ENCODE assay signal across 24 cellular contexts in the genomic region with DNA sequence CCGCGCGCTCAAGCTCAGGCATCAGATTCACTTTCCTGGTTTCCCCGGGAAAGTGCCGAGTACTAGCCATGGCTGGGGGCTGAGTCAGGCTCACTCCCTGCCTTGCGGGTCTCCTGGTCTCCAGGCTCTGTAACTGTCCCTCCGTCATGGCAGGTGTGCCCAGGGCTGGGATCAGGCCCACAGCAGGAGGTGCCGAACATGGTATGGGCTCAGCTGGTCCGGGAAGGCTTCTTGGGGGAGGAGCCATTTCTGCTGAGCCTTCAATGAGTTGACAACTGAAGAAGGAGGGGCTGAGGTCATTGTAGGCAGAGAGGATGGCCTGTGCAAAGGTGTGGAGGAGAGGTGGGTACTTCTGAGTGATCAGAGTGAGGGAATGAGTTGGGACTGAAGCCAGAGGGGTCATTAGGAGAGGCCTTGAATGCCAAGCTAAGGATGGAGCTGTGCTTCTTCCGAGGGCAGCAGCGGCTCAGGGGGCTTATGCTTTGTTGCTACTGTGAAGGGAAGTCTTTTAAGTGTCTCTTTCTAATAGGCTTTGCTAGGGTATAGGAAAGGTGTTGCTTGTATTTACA. TPM values are rescaled to one million over a fixed set of nuclear protein-coding genes. Genes with fewer than 3 reads are reported as not detected.
DNase-seq lines count a peak whose midpoint lies in the region; ATAC-seq, FAIRE-seq and TF ChIP-seq lines count a peak whose summit lies in the region.
"Had no signal": no experiment of that assay in that cellular context is flagged by ENCODE, and none has a peak within 500 bp of the region (broad histone marks: within the 10 kb centered on the region; RNA-seq: fewer than 3 reads in every experiment).

No MANE protein-coding gene starts in this region.

- no peak overlapping the region for H3K27ac ChIP-seq in K562 (ENCODE audit: extremely low read depth, low read depth, low read length)
- peak overlapping the region; percentile 74 to 85 for H3K27ac ChIP-seq in kidney (ENCODE audit: low read depth in 2 of 2, low read length in 2 of 2)
- H3K27ac ChIP-seq in neural progenitor cell: no peak overlapping the region
- H3K27ac ChIP-seq: SK-N-MC, thoracic aorta, WERI-Rb-1 had no signal

- H3K27me3 ChIP-seq in K562 (ENCODE audit: control insufficient read depth in 2 of 2, insufficient read depth in 2 of 2, low read length in 2 of 2): no peaks in the 10 kb centered on the region
- peaks cover 19% of the 10 kb centered on the region for H3K27me3 ChIP-seq in neural progenitor cell

- H3K27ac Mint-ChIP-seq in neural progenitor cell (peak overlapping the region; percentile 57), type B pancreatic cell (peak overlapping the region; percentile 70)
- H3K27ac Mint-ChIP-seq: activated naive CD8-positive, alpha-beta T cell treated with anti-CD3 and anti-CD28 coated beads, Interleukin-2, amount 50 U/mL, for 24 hours; memory B cell; stimulated activated effector memory CD8-positive, alpha-beta T cell treated with anti-CD3 and anti-CD28 coated beads, Interleukin-12 subunit alpha, Interleukin-12 subunit beta, amount 100 ng/mL, for 72 hours had no signal

- H3K9me3 Mint-ChIP-seq in neural progenitor cell (no peaks in the 10 kb centered on the region), type B pancreatic cell (no peaks in the 10 kb centered on the region)
- H3K9me3 Mint-ChIP-seq: activated naive CD8-positive, alpha-beta T cell treated with anti-CD3 and anti-CD28 coated beads, Interleukin-2, amount 50 U/mL, for 24 hours; H9; memory B cell; neural crest cell; stimulated activated effector memory CD8-positive, alpha-beta T cell treated with anti-CD3 and anti-CD28 coated beads, Interleukin-12 subunit alpha, Interleukin-12 subunit beta, amount 100 ng/mL, for 72 hours had no signal

- TF ChIP-seq POLR2A in K562 (conservative IDR thresholded peaks at IDR 0.05): no peak

- H3K4me1 Mint-ChIP-seq in neural progenitor cell: peaks cover 4% of the 10 kb centered on the region
- peaks cover 6% of the 10 kb centered on the region for H3K4me1 Mint-ChIP-seq in type B pancreatic cell (ENCODE audit: unreplicated experiment)

- FAIRE-seq in K562 (lab: Jason Lieb, UNC): no peak
- no peak for FAIRE-seq in kidney (lab: Jason Lieb, UNC)
- FAIRE-seq: GM12891, RCC 7860 had no signal

- 82% methylated on average over 9 of the region's 11 CpGs for WGBS in K562 (ENCODE audit: insufficient coverage, low coverage, missing lambda C conversion rate)

- H3K9me1 ChIP-seq in K562 (ENCODE audit: control insufficient read depth, insufficient read depth, low read length): no peaks in the 10 kb centered on the region

- CTCF ChIA-PET in K562 (lab: Yijun Ruan, JAX; ENCODE audit: low intra/inter-chr PET ratio): no interaction called here

- ATAC-seq in K562: no peak
- ATAC-seq: activated naive CD8-positive, alpha-beta T cell treated with anti-CD3 and anti-CD28 coated beads, Interleukin-2, amount 50 U/mL, for 24 hours; stimulated activated effector memory CD8-positive, alpha-beta T cell treated with anti-CD3 and anti-CD28 coated beads, Interleukin-12 subunit alpha, Interleukin-12 subunit beta, amount 100 ng/mL, for 72 hours had no signal

- H4K20me1 ChIP-seq in K562 (replicated peaks; ENCODE audit: control insufficient read depth, insufficient read depth, low read length) (no peaks in the 10 kb centered on the region), neural progenitor cell (ENCODE audit: low read depth) (no peaks in the 10 kb centered on the region)

- no peak overlapping the region for H3K4me2 ChIP-seq in K562 (ENCODE audit: insufficient read depth, low read length)
- no peak overlapping the region for H3K4me2 ChIP-seq in neural progenitor cell

- in situ Hi-C loops in K562 (cut with MboI): no loop called here

- no peak for TF ChIP-seq RAD21 in K562 (CRISPR knock-in tag; conservative IDR thresholded peaks at IDR 0.05 in 1 of 2, IDR thresholded peaks at IDR 0.05 in 1 of 2)

- POLR2A ChIA-PET in K562 (lab: Yijun Ruan, JAX): interaction anchor here (1.9 kb wide), 1 partner anchor 10 kb away, joined by 5 read pairs; no protein-coding TSS in a partner anchor

- H3K36me3 Mint-ChIP-seq in neural progenitor cell: no peaks in the 10 kb centered on the region
- H3K36me3 Mint-ChIP-seq in type B pancreatic cell: no peaks in the 10 kb centered on the region
- H3K36me3 Mint-ChIP-seq: memory B cell; stimulated activated effector memory CD8-positive, alpha-beta T cell treated with anti-CD3 and anti-CD28 coated beads, Interleukin-12 subunit alpha, Interleukin-12 subunit beta, amount 100 ng/mL, for 72 hours had no signal

- H3K79me2 ChIP-seq in K562 (ENCODE audit: control insufficient read depth, insufficient read depth, low read length) (peaks cover 7% of the 10 kb centered on the region; the same call in 2 of the 3 replicates), neural progenitor cell (ENCODE audit: low read depth) (no peaks in the 10 kb centered on the region)

- H2AFZ ChIP-seq in K562 (ENCODE audit: low read depth, low read length) (no peak overlapping the region), neural progenitor cell (replicated peaks) (no peak overlapping the region)

- BruUV-seq in K562 (replicated peaks; lab: Mats Ljungman, UMichigan): no TSS peak

- H3K27me3 Mint-ChIP-seq in neural progenitor cell (ENCODE audit: insufficient read depth, low read depth): peaks cover 7% of the 10 kb centered on the region
- peaks cover 3% of the 10 kb centered on the region for H3K27me3 Mint-ChIP-seq in type B pancreatic cell

- TF ChIP-seq CTCF in K562 (IDR thresholded peaks at IDR 0.05 in 2 of 3, conservative IDR thresholded peaks at IDR 0.05 in 1 of 3; ENCODE audit: insufficient read depth in 2 of 3, low read depth in 1 of 3, low read length in 3 of 3) (no peak), kidney (IDR thresholded peaks at IDR 0.05; ENCODE audit: borderline replicate concordance, extremely low read depth, insufficient read depth) (no peak), neural progenitor cell (IDR thresholded peaks at IDR 0.05) (no peak), type B pancreatic cell (conservative IDR thresholded peaks at IDR 0.05) (no peak)

- H3K36me3 ChIP-seq in K562 (ENCODE audit: control insufficient read depth, insufficient read depth, low read length) (no peaks in the 10 kb centered on the region), kidney (ENCODE audit: control insufficient read depth in 1 of 2, insufficient read depth in 2 of 2, low read length in 2 of 2) (no peaks in the 10 kb centered on the region), neural progenitor cell (no peaks in the 10 kb centered on the region)
- H3K36me3 ChIP-seq: thoracic aorta, WERI-Rb-1 had no signal

- intact Hi-C loops in K562 (cut with micrococcal nuclease): no loop called here
- intact Hi-C loops in kidney (cut with DNase I): no loop called here

- H3K4me3 Mint-ChIP-seq in neural progenitor cell: no peak overlapping the region
- no peak overlapping the region for H3K4me3 Mint-ChIP-seq in type B pancreatic cell
- H3K4me3 Mint-ChIP-seq: activated naive CD8-positive, alpha-beta T cell treated with anti-CD3 and anti-CD28 coated beads, Interleukin-2, amount 50 U/mL, for 24 hours; memory B cell; neural crest cell; stimulated activated effector memory CD8-positive, alpha-beta T cell treated with anti-CD3 and anti-CD28 coated beads, Interleukin-12 subunit alpha, Interleukin-12 subunit beta, amount 100 ng/mL, for 72 hours had no signal

- peaks cover 4% of the 10 kb centered on the region for H3F3A ChIP-seq in neural progenitor cell (ENCODE audit: low read depth)

- H3K4me1 ChIP-seq in K562 (replicated peaks in 1 of 2; ENCODE audit: control insufficient read depth in 2 of 2, insufficient read depth in 2 of 2, low read length in 2 of 2) (peaks cover 30 to 81% of the 10 kb centered on the region in 2 experiments), kidney (ENCODE audit: control insufficient read depth in 1 of 2, insufficient read depth in 1 of 2, low read depth in 1 of 2, low read length in 2 of 2) (peaks cover 3 to 9% of the 10 kb centered on the region in 2 donors), neural progenitor cell (peaks cover 10% of the 10 kb centered on the region)

- H3K9me3 ChIP-seq in K562 (replicated peaks; ENCODE audit: control insufficient read depth, insufficient read depth, low read depth, low read length) (no peaks in the 10 kb centered on the region), kidney (ENCODE audit: control insufficient read depth in 1 of 2, low read length in 2 of 2) (no peaks in the 10 kb centered on the region), neural progenitor cell (ENCODE audit: low read depth) (no peaks in the 10 kb centered on the region)
- H3K9me3 ChIP-seq: thoracic aorta had no signal

- DNase-seq in K562 (ENCODE audit: extremely low read depth in 1 of 4, low spot score in 3 of 4) (no peak), kidney (peak; percentile 35), neural progenitor cell (ENCODE audit: low spot score) (no peak), type B pancreatic cell (ENCODE audit: extremely low spot score, unreplicated experiment) (no peak), NAMALWA (ENCODE audit: low spot score) (no peak), pons (ENCODE audit: low spot score) (no peak), NCI-H1105 (lab: John Stamatoyannopoulos, UW) (no peak)
- DNase-seq: activated CD4-positive, alpha-beta T cell treated with anti-CD3 and anti-CD28 coated beads, Interleukin-2, amount 50 U/mL, for 4 hours; activated effector memory CD4-positive, alpha-beta T cell treated with anti-CD3 and anti-CD28 coated beads, Interleukin-2, amount 50 U/mL, for 16 hours; activated naive CD8-positive, alpha-beta T cell treated with anti-CD3 and anti-CD28 coated beads, Interleukin-2, amount 50 U/mL, for 24 hours; cortex of kidney; DMS79 treated with DMSO at 0.1 percent for 48 hours; H9; Kasumi-1; NCI-H510A treated with DMSO at 0.1 percent for 48 hours; T-helper 2 cell; WERI-Rb-1 had no signal

- H3K9ac ChIP-seq in K562 (ENCODE audit: insufficient read depth in 1 of 2, low read depth in 2 of 2, low read length in 2 of 2): no peak overlapping the region; a peak in 1 of 4 replicates
- peak overlapping the region in 1 of 2 donors; percentile 82 for H3K9ac ChIP-seq in kidney (ENCODE audit: low read length in 2 of 2)
- H3K9ac ChIP-seq in neural progenitor cell: no peak overlapping the region

- TF ChIP-seq EP300 in K562 (IDR thresholded peaks at IDR 0.05; ENCODE audit: low read length): no peak

- H3K4me3 ChIP-seq in K562 (no peak overlapping the region), kidney (ENCODE audit: low read length in 2 of 2) (peak overlapping the region; percentile 53 to 69), neural progenitor cell (no peak overlapping the region)
- H3K4me3 ChIP-seq: SK-N-MC, thoracic aorta had no signal

RNA-seq across cellular contexts. Expression of a gene that starts 0.8 kb away (rescaled TPM):
- total RNA-seq in K562 (2011; cell fraction: chromatin; rRNA removed; ENCODE audit: low replicate concordance): 7.7 and 24.3 TPM in 2 replicates
- 22.4 and 23.0 TPM in 2 replicates for total RNA-seq in K562 (2011; cell fraction: nucleolus; rRNA removed)
- 13.8 and 17.9 TPM in 2 replicates for total RNA-seq in K562 (2011; cell fraction: nucleoplasm; rRNA removed)
- 3.5 and 5.6 TPM in 2 replicates for total RNA-seq in K562 (2014; rRNA removed)
- total RNA-seq in K562 (2014; rRNA removed; fragmentation: Illumina TruSeq; extraction: Trizol): 0.33 TPM in 1 of 2 replicates, not detected in the other
- total RNA-seq in K562 (2015; rRNA removed; fragmentation: Illumina TruSeq; extraction: Trizol): 0.83 and 1.6 TPM in 2 replicates
- total RNA-seq in K562 (2021): 5.4 and 6.7 TPM in 2 replicates
- polyA plus RNA-seq in K562 (2011; rRNA removed): 1.1 and 2.0 TPM in 2 replicates
- 1.6 and 3.7 TPM in 2 replicates for polyA plus RNA-seq in K562 (2011; cell fraction: cytosol; rRNA removed)
- 8.4 and 18.9 TPM in 2 replicates for polyA plus RNA-seq in K562 (2011; cell fraction: nucleus; rRNA removed)
- 1.8 and 2.2 TPM in 2 replicates for polyA plus RNA-seq in K562 (2012)
- 0.25 and 0.97 TPM in 2 replicates for polyA plus RNA-seq in K562 (2014; fragmentation: Illumina TruSeq; extraction: Trizol)
- under 1 TPM in 1 of 2 experiments, not detected in 1; 0.10 TPM for polyA plus RNA-seq in K562 (2014; fragmentation: Nextera tagmentation; extraction: Ambion mirVana)
- 6.2 and 11.7 TPM in 2 replicates for polyA plus RNA-seq in K562 (2014; rRNA removed)
- polyA minus RNA-seq in K562 (2011; rRNA and poly(A)+ RNA removed): 0.21 TPM in 1 of 2 replicates, not detected in the other
- polyA minus RNA-seq in K562 (2011; cell fraction: cytosol; rRNA and poly(A)+ RNA removed): 2.5 and 2.9 TPM in 2 replicates
- polyA minus RNA-seq in K562 (2011; cell fraction: nucleus; rRNA and poly(A)+ RNA removed): 3.1 and 5.0 TPM in 2 replicates
- total RNA-seq in kidney: 11.6 TPM
- polyA plus RNA-seq in kidney (ENCODE audit: insufficient read depth, low read depth, low replicate concordance): 15.6 TPM
- not detected in 2 replicates for total RNA-seq in neural progenitor cell (ENCODE audit: low replicate concordance)
- total RNA-seq in type B pancreatic cell (ENCODE audit: low replicate concordance): 4.0 and 4.1 TPM in 2 replicates
- total RNA-seq: neural crest cell, thoracic aorta had no signal

RNA-seq across cellular contexts. Expression of a gene that starts 11.3 kb away (rescaled TPM):
- not detected in 2 replicates for total RNA-seq in K562 (2011; cell fraction: chromatin; rRNA removed; ENCODE audit: low replicate concordance)
- not detected in 2 replicates for total RNA-seq in K562 (2011; cell fraction: nucleolus; rRNA removed)
- not detected in 2 replicates for total RNA-seq in K562 (2011; cell fraction: nucleoplasm; rRNA removed)
- not detected in 2 replicates for total RNA-seq in K562 (2014; rRNA removed)
- total RNA-seq in K562 (2014; rRNA removed; fragmentation: Illumina TruSeq; extraction: Trizol): not detected in 2 replicates
- not detected in 2 replicates for total RNA-seq in K562 (2015; rRNA removed; fragmentation: Illumina TruSeq; extraction: Trizol)
- total RNA-seq in K562 (2021): not detected in 2 replicates
- polyA plus RNA-seq in K562 (2011; rRNA removed): not detected in 2 replicates
- 0.30 TPM in 1 of 2 replicates, not detected in the other for polyA plus RNA-seq in K562 (2011; cell fraction: cytosol; rRNA removed)
- polyA plus RNA-seq in K562 (2011; cell fraction: nucleus; rRNA removed): not detected in 2 replicates
- polyA plus RNA-seq in K562 (2012): not detected in 2 replicates
- polyA plus RNA-seq in K562 (2014; fragmentation: Illumina TruSeq; extraction: Trizol): not detected in 2 replicates
- not detected for polyA plus RNA-seq in K562 (2014; fragmentation: Nextera tagmentation; extraction: Ambion mirVana)
- polyA plus RNA-seq in K562 (2014; rRNA removed): not detected in 2 replicates
- not detected in 2 replicates for polyA minus RNA-seq in K562 (2011; rRNA and poly(A)+ RNA removed)
- not detected in 2 replicates for polyA minus RNA-seq in K562 (2011; cell fraction: cytosol; rRNA and poly(A)+ RNA removed)
- not detected in 2 replicates for polyA minus RNA-seq in K562 (2011; cell fraction: nucleus; rRNA and poly(A)+ RNA removed)
- total RNA-seq in kidney: not detected
- polyA plus RNA-seq in kidney (ENCODE audit: insufficient read depth, low read depth, low replicate concordance): 0.82 TPM
- not detected in 2 replicates for total RNA-seq in neural progenitor cell (ENCODE audit: low replicate concordance)
- not detected in 2 replicates for total RNA-seq in type B pancreatic cell (ENCODE audit: low replicate concordance)
- total RNA-seq: H9, neural crest cell, thoracic aorta had no signal

RNA-seq across cellular contexts. Expression of a gene that starts 28.0 kb away (rescaled TPM):
- 31.9 and 75.4 TPM in 2 replicates for total RNA-seq in K562 (2011; cell fraction: chromatin; rRNA removed; ENCODE audit: low replicate concordance)
- 55.1 and 66.9 TPM in 2 replicates for total RNA-seq in K562 (2011; cell fraction: nucleolus; rRNA removed)
- 38.6 and 39.3 TPM in 2 replicates for total RNA-seq in K562 (2011; cell fraction: nucleoplasm; rRNA removed)
- total RNA-seq in K562 (2014; rRNA removed) (39.5 and 46.0 TPM in 2 replicates), K562 (2014; rRNA removed; fragmentation: Illumina TruSeq; extraction: Trizol) (20.8 and 23.7 TPM in 2 replicates), K562 (2015; rRNA removed; fragmentation: Illumina TruSeq; extraction: Trizol) (68.6 and 70.2 TPM in 2 replicates), K562 (2021) (52.7 and 61.2 TPM in 2 replicates), kidney (301 TPM), neural progenitor cell (ENCODE audit: low replicate concordance) (5.3 and 14.0 TPM in 2 replicates), type B pancreatic cell (ENCODE audit: low replicate concordance) (21.5 and 28.5 TPM in 2 replicates)
- polyA plus RNA-seq in K562 (2011; rRNA removed) (22.6 and 35.4 TPM in 2 replicates), K562 (2014; fragmentation: Illumina TruSeq; extraction: Trizol) (42.7 and 59.7 TPM in 2 replicates), K562 (2014; fragmentation: Nextera tagmentation; extraction: Ambion mirVana) (10 to 100 TPM; 44.6 to 49.7 TPM), K562 (2014; rRNA removed) (47.6 and 63.5 TPM in 2 replicates), kidney (ENCODE audit: insufficient read depth, low read depth, low replicate concordance) (42.9 TPM)
- 30.5 and 40.8 TPM in 2 replicates for polyA plus RNA-seq in K562 (2011; cell fraction: cytosol; rRNA removed)
- polyA plus RNA-seq in K562 (2011; cell fraction: nucleus; rRNA removed): 171 and 203 TPM in 2 replicates
- 33.8 and 69.4 TPM in 2 replicates for polyA plus RNA-seq in K562 (2012)
- polyA minus RNA-seq in K562 (2011; rRNA and poly(A)+ RNA removed): 8.9 and 13.3 TPM in 2 replicates
- polyA minus RNA-seq in K562 (2011; cell fraction: cytosol; rRNA and poly(A)+ RNA removed): 25.6 and 31.0 TPM in 2 replicates
- polyA minus RNA-seq in K562 (2011; cell fraction: nucleus; rRNA and poly(A)+ RNA removed): 17.0 and 18.2 TPM in 2 replicates

RNA-seq across cellular contexts. Expression of a gene that starts 37.9 kb away (rescaled TPM):
- total RNA-seq in K562 (2011; cell fraction: chromatin; rRNA removed; ENCODE audit: low replicate concordance): 119 and 196 TPM in 2 replicates
- total RNA-seq in K562 (2011; cell fraction: nucleolus; rRNA removed): 64.6 and 73.0 TPM in 2 replicates
- total RNA-seq in K562 (2011; cell fraction: nucleoplasm; rRNA removed): 59.7 and 71.4 TPM in 2 replicates
- total RNA-seq in K562 (2014; rRNA removed) (12.6 and 15.1 TPM in 2 replicates), K562 (2014; rRNA removed; fragmentation: Illumina TruSeq; extraction: Trizol) (8.8 and 9.0 TPM in 2 replicates), K562 (2015; rRNA removed; fragmentation: Illumina TruSeq; extraction: Trizol) (8.7 and 9.7 TPM in 2 replicates), K562 (2021) (19.6 and 24.3 TPM in 2 replicates), kidney (127 TPM), neural progenitor cell (ENCODE audit: low replicate concordance) (48.2 and 78.7 TPM in 2 replicates), type B pancreatic cell (ENCODE audit: low replicate concordance) (83.6 and 88.6 TPM in 2 replicates)
- polyA plus RNA-seq in K562 (2011; rRNA removed) (19.5 and 22.9 TPM in 2 replicates), K562 (2014; fragmentation: Illumina TruSeq; extraction: Trizol) (16.5 and 17.0 TPM in 2 replicates), K562 (2014; fragmentation: Nextera tagmentation; extraction: Ambion mirVana) (under 1 TPM; 0.07 to 0.25 TPM), K562 (2014; rRNA removed) (13.9 and 15.0 TPM in 2 replicates), kidney (ENCODE audit: insufficient read depth, low read depth, low replicate concordance) (22.5 TPM)
- 11.9 and 18.9 TPM in 2 replicates for polyA plus RNA-seq in K562 (2011; cell fraction: cytosol; rRNA removed)
- polyA plus RNA-seq in K562 (2011; cell fraction: nucleus; rRNA removed): 48.6 and 73.5 TPM in 2 replicates
- polyA plus RNA-seq in K562 (2012): 17.6 and 18.7 TPM in 2 replicates
- polyA minus RNA-seq in K562 (2011; rRNA and poly(A)+ RNA removed): 18.5 and 26.6 TPM in 2 replicates
- 21.0 and 21.4 TPM in 2 replicates for polyA minus RNA-seq in K562 (2011; cell fraction: cytosol; rRNA and poly(A)+ RNA removed)
- 22.5 and 33.5 TPM in 2 replicates for polyA minus RNA-seq in K562 (2011; cell fraction: nucleus; rRNA and poly(A)+ RNA removed)

Comparison
In these comparisons a context has a peak if more than half of its experiments do, and no peak if none do; other contexts are left out.
1. H3K27ac ChIP-seq: peak in kidney (2 of 2); none in K562 (single experiment) and neural progenitor cell (single experiment).
2. H3K4me3 ChIP-seq: peak in kidney (2 of 2); none in K562 (single experiment) and neural progenitor cell (single experiment).